Comparison of ENCODE assay signal across 8 cellular contexts in genomic region chr17:4789951-4790704, GRCh38. TPM values are rescaled to one million over a fixed set of nuclear protein-coding genes. Genes with fewer than 3 reads are reported as not detected.
DNase-seq lines count a peak whose midpoint lies in the region; ATAC-seq and TF ChIP-seq lines count a peak whose summit lies in the region.

No MANE protein-coding gene starts in this region.

- no peaks in the 10 kb centered on the region; the same call in 1 of the 2 replicates for H3K9me3 ChIP-seq in OCI-LY7 (ENCODE audit: low read length)
- no peaks in the 10 kb centered on the region for H3K9me3 ChIP-seq in esophagus (ENCODE audit: control insufficient read depth in 2 of 2, insufficient read depth in 1 of 2, low read depth in 1 of 2, low read length in 1 of 2)
- H3K9me3 ChIP-seq in muscle layer of duodenum (ENCODE audit: control insufficient read depth in 1 of 2, low read length in 2 of 2) = no peaks in the 10 kb centered on the region

- peak overlapping the region; percentile 68 for H3K4me3 ChIP-seq in OCI-LY7 (ENCODE audit: low read depth, low read length, poor library complexity, severe bottlenecking)
- H3K4me3 ChIP-seq in esophagus (ENCODE audit: low read depth in 1 of 2, low read length in 2 of 2) = peak overlapping the region; percentile 66 to 69
- H3K4me3 ChIP-seq in muscle layer of duodenum (ENCODE audit: low read depth in 1 of 2, low read length in 2 of 2) = peak overlapping the region; percentile 68 to 84

- TF ChIP-seq CTCF in OCI-LY7 (conservative IDR thresholded peaks at IDR 0.05; ENCODE audit: low read length) = peak; percentile 81

- peak overlapping the region; percentile 95 for H2AFZ ChIP-seq in OCI-LY7 (ENCODE audit: low read length)

- no peaks in the 10 kb centered on the region for H3K9me2 ChIP-seq in OCI-LY7 (ENCODE audit: insufficient read depth, low read length)

- peak overlapping the region; percentile 78 for H3K4me2 ChIP-seq in OCI-LY7 (ENCODE audit: low read length)

- CTCF ChIA-PET in OCI-LY7 (lab: Charles Lee; ENCODE audit: unreplicated experiment) = interaction anchor here (0.6 to 1.2 kb wide), 4 partner anchors 44 to 782 kb away, joined by 3 to 4 read pairs (median 3); no protein-coding TSS in a partner anchor

- H3K79me2 ChIP-seq in OCI-LY7 (ENCODE audit: insufficient read depth, low read depth, low read length) = no peaks in the 10 kb centered on the region

- BruUV-seq in OCI-LY7 (replicated peaks; lab: Mats Ljungman, UMichigan) = no TSS peak

- H3K27ac ChIP-seq in OCI-LY7 (ENCODE audit: low read depth, low read length, poor library complexity, severe bottlenecking) = peak overlapping the region; percentile 14
- peak overlapping the region; percentile 98 to 99 for H3K27ac ChIP-seq in esophagus (ENCODE audit: low read depth in 2 of 2, low read length in 1 of 2)
- peak overlapping the region; percentile 84 for H3K27ac ChIP-seq in muscle layer of duodenum (ENCODE audit: low read length)

- peak; percentile 84 for DNase-seq in COLO829 (ENCODE audit: low spot score)
- peak; percentile 94 for DNase-seq in HPDE6-E6E7 (ENCODE audit: extremely low spot score)
- peak; percentile 90 for DNase-seq in OCI-LY7 (ENCODE audit: low spot score)
- peak; percentile 83 for DNase-seq in activated T-cell treated with anti-CD3 and anti-CD28 coated beads, Interleukin-2, amount 50 U/mL, for 1 hour
- peak; percentile 58 to 61 for DNase-seq in stimulated activated CD8-positive, alpha-beta memory T cell treated with anti-CD3 and anti-CD28 coated beads, Interleukin-7, amount 100 ng/mL, for 1 hour (ENCODE audit: low read depth in 2 of 2)

- POLR2A ChIA-PET in OCI-LY7 (lab: Charles Lee) = interaction anchor here (0.6 to 1.2 kb wide), 7 partner anchors 11 to 267 kb away, joined by 3 to 5 read pairs (median 3); partner anchors contain the start of genes ARRB2 and PLD2

- H3K36me3 ChIP-seq in OCI-LY7 (ENCODE audit: insufficient read depth, low read length) = no peaks in the 10 kb centered on the region
- H3K36me3 ChIP-seq in esophagus (ENCODE audit: control insufficient read depth in 2 of 2, insufficient read depth in 2 of 2, low read length in 1 of 2) = no peaks in the 10 kb centered on the region
- H3K36me3 ChIP-seq in muscle layer of duodenum (ENCODE audit: control insufficient read depth in 1 of 2, insufficient read depth in 2 of 2, low read length in 2 of 2) = no peaks in the 10 kb centered on the region

- no peaks in the 10 kb centered on the region for H4K20me1 ChIP-seq in OCI-LY7 (ENCODE audit: insufficient read depth, low read length)

- intact Hi-C loops in OCI-LY7 (cut with micrococcal nuclease; ENCODE audit: unreplicated experiment) = loop anchor here (1.0 to 2.0 kb wide), 3 partner anchors 80 to 225 kb away; partner anchors contain the start of gene ARRB2

- H3K4me1 ChIP-seq in OCI-LY7 (ENCODE audit: insufficient read depth, low read length, poor library complexity, severe bottlenecking) = peaks cover 13% of the 10 kb centered on the region
- peaks cover 13 to 15% of the 10 kb centered on the region in 2 donors for H3K4me1 ChIP-seq in esophagus (ENCODE audit: control insufficient read depth in 2 of 2, insufficient read depth in 2 of 2, low read length in 1 of 2)
- peaks cover 5 to 32% of the 10 kb centered on the region in 2 donors for H3K4me1 ChIP-seq in muscle layer of duodenum (ENCODE audit: control insufficient read depth in 1 of 2, insufficient read depth in 2 of 2, low read length in 2 of 2)

- peak; percentile 86 for ATAC-seq in GM19452 (IDR thresholded peaks at IDR 0.05; ENCODE audit: unreplicated experiment)

- H3K27me3 ChIP-seq in esophagus (ENCODE audit: control insufficient read depth in 1 of 2, insufficient read depth in 2 of 2, low read length in 2 of 2) = no peaks in the 10 kb centered on the region
- H3K27me3 ChIP-seq in muscle layer of duodenum (ENCODE audit: low read depth, low read length) = no peaks in the 10 kb centered on the region

- WGBS in esophagus, 2 donors = 0% methylated on average over 46 to 91 of the region's 91 CpGs

RNA-seq across cellular contexts. Expression of gene GLTPD2, which starts 1.4 kb away (rescaled TPM):
- total RNA-seq in OCI-LY7 (2014; rRNA removed; shearing (Covaris generic)) = not detected in 2 replicates
- total RNA-seq in OCI-LY7 (2022) = not detected in 2 replicates
- polyA plus RNA-seq in esophagus = under 1 TPM in 1 of 2 donors, not detected in 1; 0.38 TPM

RNA-seq across cellular contexts. Expression of gene VMO1, which starts 4.0 kb away (rescaled TPM):
- total RNA-seq in OCI-LY7 (2014; rRNA removed; shearing (Covaris generic)) = not detected in 2 replicates
- total RNA-seq in OCI-LY7 (2022) = 0.55 TPM in 1 of 2 replicates, not detected in the other
- polyA plus RNA-seq in esophagus = 1 to 10 TPM; 1.3 to 1.5 TPM

RNA-seq across cellular contexts. Expression of gene PSMB6, which starts 5.8 kb away (rescaled TPM):
- total RNA-seq in OCI-LY7 (2014; rRNA removed; shearing (Covaris generic)) = 144 and 155 TPM in 2 replicates
- total RNA-seq in OCI-LY7 (2022) = 111 and 137 TPM in 2 replicates
- 100 to 1,000 TPM; 110 to 248 TPM for polyA plus RNA-seq in esophagus

RNA-seq across cellular contexts. Expression of gene PLD2, which starts 16.8 kb away (rescaled TPM):
- total RNA-seq in OCI-LY7 (2014; rRNA removed; shearing (Covaris generic)) = 6.6 and 10.2 TPM in 2 replicates
- 13.5 and 18.7 TPM in 2 replicates for total RNA-seq in OCI-LY7 (2022)
- 10 to 100 TPM; 66.9 to 67.4 TPM for polyA plus RNA-seq in esophagus

Comparison
In these comparisons a context has a peak if more than half of its experiments do, and no peak if none do; other contexts are left out.
1. Peak in every context shown above with its lines: DNase-seq, ATAC-seq, H3K4me3 ChIP-seq and H3K27ac ChIP-seq.
2. H3K27ac ChIP-seq: peak in every context shown above with its lines; median percentile 98 in esophagus; 84 in muscle layer of duodenum; 14 in OCI-LY7.